In genomic region chr13:20902438-20903163, GRCh38 we compare ENCODE assay signal across 8 cellular contexts. TPM values are rescaled to one million over a fixed set of nuclear protein-coding genes. Genes with fewer than 3 reads are reported as not detected.
DNase-seq lines count a peak whose midpoint lies in the region; ATAC-seq and TF ChIP-seq lines count a peak whose summit lies in the region.

Gene XPO4 (minus strand): TSS chr13:20902746. CDS start chr13:20902738, 8 bp downstream.

- peak within 1 kb of the TSS; percentile 93 for H3K4me2 ChIP-seq in OCI-LY3 (ENCODE audit: low read length)

- ATAC-seq in GM19452 (IDR thresholded peaks at IDR 0.05; ENCODE audit: unreplicated experiment): peak; percentile 99
- ATAC-seq in HG03575 (IDR thresholded peaks at IDR 0.05; ENCODE audit: extremely low read depth, insufficient number of reproducible peaks, low FRiP score, unreplicated experiment): peak; percentile 60

- peak within 1 kb of the TSS; percentile 91 for H3K4me3 ChIP-seq in OCI-LY3 (ENCODE audit: low read length)
- H3K4me3 ChIP-seq in epithelial cell of proximal tubule (ENCODE audit: low read depth, low read length): peak within 1 kb of the TSS; percentile 99
- H3K4me3 ChIP-seq in mucosa of stomach (ENCODE audit: low read length): peak within 1 kb of the TSS; percentile 71

- H3K9ac ChIP-seq in OCI-LY3 (ENCODE audit: low read length) (peak within 1 kb of the TSS; percentile 90), mucosa of stomach (ENCODE audit: low read length) (peak within 1 kb of the TSS; percentile 86)

- H3K4me1 ChIP-seq in OCI-LY3 (ENCODE audit: low read length): peaks cover 19% of the 10 kb centered on the region
- no peaks in the 10 kb centered on the region for H3K4me1 ChIP-seq in mucosa of stomach (ENCODE audit: control insufficient read depth, insufficient read depth, low read length)

- TF ChIP-seq CTCF in OCI-LY3 (IDR thresholded peaks at IDR 0.05; ENCODE audit: low read depth, low read length) (no peak), epithelial cell of proximal tubule (conservative IDR thresholded peaks at IDR 0.05; ENCODE audit: low read depth, low read length) (no peak)

- H3K36me3 ChIP-seq in OCI-LY3 (replicated peaks; ENCODE audit: low read depth, low read length) (peaks cover 15% of the 10 kb centered on the region), mucosa of stomach (ENCODE audit: control insufficient read depth, insufficient read depth, low read length) (no peaks in the 10 kb centered on the region)

- peaks cover 54% of the 10 kb centered on the region for H3K79me2 ChIP-seq in OCI-LY3 (ENCODE audit: low read length)

- H3K27ac ChIP-seq in OCI-LY3 (ENCODE audit: low read length): peak within 1 kb of the TSS; percentile 51

- no peaks in the 10 kb centered on the region for H3K27me3 ChIP-seq in OCI-LY3 (ENCODE audit: low read depth, low read length)
- H3K27me3 ChIP-seq in mucosa of stomach (ENCODE audit: control insufficient read depth, insufficient read depth, low read length): no peaks in the 10 kb centered on the region

- peaks cover 6% of the 10 kb centered on the region; the same call in 1 of the 2 replicates for H4K20me1 ChIP-seq in OCI-LY3 (ENCODE audit: insufficient read depth, low read length)

- DNase-seq in COLO668 (lab: John Stamatoyannopoulos, UW; ENCODE audit: unreplicated experiment) (peak; percentile 98), activated T-cell treated with anti-CD3 and anti-CD28 coated beads for 4 hours (peak; percentile 61), epithelial cell of proximal tubule (ENCODE audit: low read depth) (no peak)
- DNase-seq in stimulated activated CD8-positive, alpha-beta memory T cell treated with anti-CD3 and anti-CD28 coated beads, Interleukin-7, amount 100 ng/mL, for 1 hour (ENCODE audit: low read depth in 2 of 2): peak; percentile 45 to 52

- peak within 1 kb of the TSS; percentile 89 for H2AFZ ChIP-seq in OCI-LY3 (ENCODE audit: low read depth, low read length)

- H3K9me3 ChIP-seq in OCI-LY3 (ENCODE audit: insufficient read depth, low read length): no peaks in the 10 kb centered on the region
- no peaks in the 10 kb centered on the region for H3K9me3 ChIP-seq in mucosa of stomach (ENCODE audit: control insufficient read depth, low read length)

RNA-seq across cellular contexts. Expression of gene XPO4, which starts in this region (rescaled TPM):
- 11.8 and 20.0 TPM in 2 replicates for total RNA-seq in epithelial cell of proximal tubule
